ENCODE assay signal across 1 cellular context in the genomic region with DNA sequence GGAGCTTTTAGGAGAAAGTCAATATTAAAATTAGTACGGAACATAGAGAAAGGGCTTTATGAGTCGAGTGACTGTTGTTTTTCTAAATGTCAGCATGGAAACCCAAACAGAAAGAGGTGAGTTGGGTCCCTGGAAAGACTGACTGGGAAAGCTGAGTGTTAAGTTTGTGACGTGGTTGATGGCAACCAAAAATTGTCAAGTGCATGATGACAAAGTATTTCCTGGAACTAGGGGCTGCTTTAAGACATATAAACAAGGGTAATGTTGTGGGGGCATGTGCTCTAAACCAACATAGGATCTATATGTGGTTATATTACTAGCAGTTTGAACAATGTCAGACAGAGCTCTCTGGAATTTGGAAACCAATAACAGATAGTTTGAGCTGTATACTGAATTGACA.
TF ChIP-seq lines count a peak whose summit lies in the region.

No MANE protein-coding gene starts in this region.

TF ChIP-seq in HepG2, 621 proteins besides CTCF, POLR2A, EP300 and RAD21:
- TF ChIP-seq, protein P1, sequence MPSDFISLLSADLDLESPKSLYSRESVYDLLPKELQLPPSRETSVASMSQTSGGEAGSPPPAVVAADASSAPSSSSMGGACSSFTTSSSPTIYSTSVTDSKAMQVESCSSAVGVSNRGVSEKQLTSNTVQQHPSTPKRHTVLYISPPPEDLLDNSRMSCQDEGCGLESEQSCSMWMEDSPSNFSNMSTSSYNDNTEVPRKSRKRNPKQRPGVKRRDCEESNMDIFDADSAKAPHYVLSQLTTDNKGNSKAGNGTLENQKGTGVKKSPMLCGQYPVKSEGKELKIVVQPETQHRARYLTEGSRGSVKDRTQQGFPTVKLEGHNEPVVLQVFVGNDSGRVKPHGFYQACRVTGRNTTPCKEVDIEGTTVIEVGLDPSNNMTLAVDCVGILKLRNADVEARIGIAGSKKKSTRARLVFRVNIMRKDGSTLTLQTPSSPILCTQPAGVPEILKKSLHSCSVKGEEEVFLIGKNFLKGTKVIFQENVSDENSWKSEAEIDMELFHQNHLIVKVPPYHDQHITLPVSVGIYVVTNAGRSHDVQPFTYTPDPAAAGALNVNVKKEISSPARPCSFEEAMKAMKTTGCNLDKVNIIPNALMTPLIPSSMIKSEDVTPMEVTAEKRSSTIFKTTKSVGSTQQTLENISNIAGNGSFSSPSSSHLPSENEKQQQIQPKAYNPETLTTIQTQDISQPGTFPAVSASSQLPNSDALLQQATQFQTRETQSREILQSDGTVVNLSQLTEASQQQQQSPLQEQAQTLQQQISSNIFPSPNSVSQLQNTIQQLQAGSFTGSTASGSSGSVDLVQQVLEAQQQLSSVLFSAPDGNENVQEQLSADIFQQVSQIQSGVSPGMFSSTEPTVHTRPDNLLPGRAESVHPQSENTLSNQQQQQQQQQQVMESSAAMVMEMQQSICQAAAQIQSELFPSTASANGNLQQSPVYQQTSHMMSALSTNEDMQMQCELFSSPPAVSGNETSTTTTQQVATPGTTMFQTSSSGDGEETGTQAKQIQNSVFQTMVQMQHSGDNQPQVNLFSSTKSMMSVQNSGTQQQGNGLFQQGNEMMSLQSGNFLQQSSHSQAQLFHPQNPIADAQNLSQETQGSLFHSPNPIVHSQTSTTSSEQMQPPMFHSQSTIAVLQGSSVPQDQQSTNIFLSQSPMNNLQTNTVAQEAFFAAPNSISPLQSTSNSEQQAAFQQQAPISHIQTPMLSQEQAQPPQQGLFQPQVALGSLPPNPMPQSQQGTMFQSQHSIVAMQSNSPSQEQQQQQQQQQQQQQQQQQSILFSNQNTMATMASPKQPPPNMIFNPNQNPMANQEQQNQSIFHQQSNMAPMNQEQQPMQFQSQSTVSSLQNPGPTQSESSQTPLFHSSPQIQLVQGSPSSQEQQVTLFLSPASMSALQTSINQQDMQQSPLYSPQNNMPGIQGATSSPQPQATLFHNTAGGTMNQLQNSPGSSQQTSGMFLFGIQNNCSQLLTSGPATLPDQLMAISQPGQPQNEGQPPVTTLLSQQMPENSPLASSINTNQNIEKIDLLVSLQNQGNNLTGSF (CRISPR knock-in tag; IDR thresholded peaks at IDR 0.05): no peak
- TF ChIP-seq CREB1 (IDR thresholded peaks at IDR 0.05) (peak; percentile 72), CREB1 (CRISPR knock-in tag; IDR thresholded peaks at IDR 0.05) (no peak)
